Comparison of ENCODE assay signal across 8 cellular contexts in the genomic region with DNA sequence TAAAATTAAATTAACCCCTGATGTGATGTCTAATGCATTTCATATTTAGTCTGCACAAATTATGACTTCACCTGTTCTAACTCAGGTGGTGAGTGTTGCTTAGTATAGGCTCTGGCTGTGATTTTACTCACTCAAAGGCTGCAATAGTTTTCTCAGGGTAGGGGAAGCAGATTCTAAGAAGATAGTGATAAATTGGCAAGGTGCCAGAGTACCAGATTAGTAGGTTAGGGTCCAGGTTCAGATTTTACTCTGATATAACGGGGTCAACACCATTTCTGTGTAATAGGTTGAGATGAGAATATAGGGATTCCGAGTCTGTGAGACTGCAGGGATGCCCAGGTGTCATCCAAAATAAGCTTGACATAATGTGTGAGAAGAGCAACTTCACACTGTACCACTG.
"Had no signal": no experiment of that assay in that cellular context is flagged by ENCODE, and none has a peak within 500 bp of the region (broad histone marks: within the 10 kb centered on the region; RNA-seq: fewer than 3 reads in every experiment).

No MANE protein-coding gene starts in this region.

- H3K4me3 ChIP-seq: GM12878 had no signal

- ATAC-seq: GM12878 had no signal

- DNase-seq: GDM1, GF-D8 had no signal

- FAIRE-seq: G401.6, GM12878, GM12891, GM12892, GM18507, GM19239 had no signal
